Comparison of ENCODE assay signal across 1 cellular context in the genomic region with DNA sequence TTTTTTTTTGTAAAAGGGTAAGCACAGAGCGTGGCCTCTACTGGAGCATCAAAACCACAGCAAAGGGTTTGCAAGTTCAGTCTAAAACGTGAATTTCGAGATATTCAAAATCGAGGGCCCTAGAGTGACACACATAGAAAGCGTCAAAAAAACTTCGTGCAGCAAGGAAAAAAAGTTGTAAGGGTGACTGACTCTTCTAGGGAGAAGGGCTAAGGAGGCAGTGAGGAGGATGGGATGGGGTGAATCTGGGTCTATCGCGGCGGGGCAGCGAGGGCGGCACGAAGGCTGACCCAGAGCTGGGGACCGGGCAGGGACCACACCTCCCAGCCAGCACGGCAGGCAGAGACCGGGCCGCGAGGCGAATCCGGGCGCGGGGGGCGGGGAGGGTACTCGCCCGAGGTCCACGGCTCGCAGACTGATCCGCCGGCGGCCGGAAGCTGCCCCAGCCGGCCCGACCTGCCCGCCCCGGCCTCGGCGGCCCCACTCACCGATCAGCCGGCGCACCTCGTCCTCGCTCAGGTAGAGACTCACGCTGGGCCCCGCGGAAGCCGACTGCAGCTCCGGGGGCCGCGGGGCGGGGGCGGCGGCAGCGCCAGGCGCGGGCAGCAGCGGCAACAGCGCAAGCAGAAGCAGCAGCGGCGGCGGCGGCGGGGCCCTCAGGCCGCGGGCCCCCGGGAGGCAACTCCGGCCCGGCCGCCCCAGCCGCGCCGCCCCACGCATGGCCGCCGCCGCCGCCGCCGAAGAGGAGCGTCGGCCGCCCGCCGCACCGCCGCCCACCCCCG.
TF ChIP-seq lines count a peak whose summit lies in the region.

No MANE protein-coding gene starts in this region.

TF ChIP-seq in HepG2, 621 proteins besides CTCF, POLR2A, EP300 and RAD21 (continued from another document and continues in another):
- TF ChIP-seq, protein P1, sequence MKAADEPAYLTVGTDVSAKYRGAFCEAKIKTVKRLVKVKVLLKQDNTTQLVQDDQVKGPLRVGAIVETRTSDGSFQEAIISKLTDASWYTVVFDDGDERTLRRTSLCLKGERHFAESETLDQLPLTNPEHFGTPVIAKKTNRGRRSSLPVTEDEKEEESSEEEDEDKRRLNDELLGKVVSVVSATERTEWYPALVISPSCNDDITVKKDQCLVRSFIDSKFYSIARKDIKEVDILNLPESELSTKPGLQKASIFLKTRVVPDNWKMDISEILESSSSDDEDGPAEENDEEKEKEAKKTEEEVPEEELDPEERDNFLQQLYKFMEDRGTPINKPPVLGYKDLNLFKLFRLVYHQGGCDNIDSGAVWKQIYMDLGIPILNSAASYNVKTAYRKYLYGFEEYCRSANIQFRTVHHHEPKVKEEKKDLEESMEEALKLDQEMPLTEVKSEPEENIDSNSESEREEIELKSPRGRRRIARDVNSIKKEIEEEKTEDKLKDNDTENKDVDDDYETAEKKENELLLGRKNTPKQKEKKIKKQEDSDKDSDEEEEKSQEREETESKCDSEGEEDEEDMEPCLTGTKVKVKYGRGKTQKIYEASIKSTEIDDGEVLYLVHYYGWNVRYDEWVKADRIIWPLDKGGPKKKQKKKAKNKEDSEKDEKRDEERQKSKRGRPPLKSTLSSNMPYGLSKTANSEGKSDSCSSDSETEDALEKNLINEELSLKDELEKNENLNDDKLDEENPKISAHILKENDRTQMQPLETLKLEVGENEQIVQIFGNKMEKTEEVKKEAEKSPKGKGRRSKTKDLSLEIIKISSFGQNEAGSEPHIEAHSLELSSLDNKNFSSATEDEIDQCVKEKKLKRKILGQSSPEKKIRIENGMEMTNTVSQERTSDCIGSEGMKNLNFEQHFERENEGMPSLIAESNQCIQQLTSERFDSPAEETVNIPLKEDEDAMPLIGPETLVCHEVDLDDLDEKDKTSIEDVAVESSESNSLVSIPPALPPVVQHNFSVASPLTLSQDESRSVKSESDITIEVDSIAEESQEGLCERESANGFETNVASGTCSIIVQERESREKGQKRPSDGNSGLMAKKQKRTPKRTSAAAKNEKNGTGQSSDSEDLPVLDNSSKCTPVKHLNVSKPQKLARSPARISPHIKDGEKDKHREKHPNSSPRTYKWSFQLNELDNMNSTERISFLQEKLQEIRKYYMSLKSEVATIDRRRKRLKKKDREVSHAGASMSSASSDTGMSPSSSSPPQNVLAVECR (CRISPR knock-in tag; IDR thresholded peaks at IDR 0.05; ENCODE audit: borderline replicate concordance), result peak; percentile 53
- TF ChIP-seq ZNF75D (CRISPR knock-in tag; IDR thresholded peaks at IDR 0.05; ENCODE audit: borderline replicate concordance) (no peak), ZNF232 (CRISPR knock-in tag; IDR thresholded peaks at IDR 0.05; ENCODE audit: borderline replicate concordance) (0 out of 2 replicates have a peak, but pooled peaks have one; percentile 26), SRY (CRISPR knock-in tag; IDR thresholded peaks at IDR 0.05) (peak; percentile 16; the same call in 1 of the 2 replicates), ZNF121 (CRISPR knock-in tag; IDR thresholded peaks at IDR 0.05) (peak; percentile 20; the same call in 1 of the 2 replicates), GABPA (IDR thresholded peaks at IDR 0.05; ENCODE audit: low read depth, low read length) (peak; percentile 39; the same call in 1 of the 2 replicates), GABPA (CRISPR knock-in tag; IDR thresholded peaks at IDR 0.05; ENCODE audit: low read depth) (no peak), PAX8 (CRISPR knock-in tag; IDR thresholded peaks at IDR 0.05; ENCODE audit: borderline replicate concordance) (0 out of 2 replicates have a peak, but pooled peaks have one; percentile 24), CHD4 (IDR thresholded peaks at IDR 0.05; ENCODE audit: borderline replicate concordance, low read length) (no peak), YY1 (IDR thresholded peaks at IDR 0.05; ENCODE audit: insufficient read depth, insufficient replicate concordance, low read depth, low read length) (peak; percentile 27), SYNCRIP (IDR thresholded peaks at IDR 0.05; ENCODE audit: insufficient read depth, low read depth, low read length) (no peak), HCFC1 (IDR thresholded peaks at IDR 0.05; ENCODE audit: low read depth, low read length) (no peak), RXRA (CRISPR knock-in tag; IDR thresholded peaks at IDR 0.05) (no peak), HDAC2 (CRISPR knock-in tag; IDR thresholded peaks at IDR 0.05) (0 out of 2 replicates have a peak, but pooled peaks have one; percentile 32), ZSCAN22 (CRISPR knock-in tag; IDR thresholded peaks at IDR 0.05) (no peak)
- TF ChIP-seq, protein P2, sequence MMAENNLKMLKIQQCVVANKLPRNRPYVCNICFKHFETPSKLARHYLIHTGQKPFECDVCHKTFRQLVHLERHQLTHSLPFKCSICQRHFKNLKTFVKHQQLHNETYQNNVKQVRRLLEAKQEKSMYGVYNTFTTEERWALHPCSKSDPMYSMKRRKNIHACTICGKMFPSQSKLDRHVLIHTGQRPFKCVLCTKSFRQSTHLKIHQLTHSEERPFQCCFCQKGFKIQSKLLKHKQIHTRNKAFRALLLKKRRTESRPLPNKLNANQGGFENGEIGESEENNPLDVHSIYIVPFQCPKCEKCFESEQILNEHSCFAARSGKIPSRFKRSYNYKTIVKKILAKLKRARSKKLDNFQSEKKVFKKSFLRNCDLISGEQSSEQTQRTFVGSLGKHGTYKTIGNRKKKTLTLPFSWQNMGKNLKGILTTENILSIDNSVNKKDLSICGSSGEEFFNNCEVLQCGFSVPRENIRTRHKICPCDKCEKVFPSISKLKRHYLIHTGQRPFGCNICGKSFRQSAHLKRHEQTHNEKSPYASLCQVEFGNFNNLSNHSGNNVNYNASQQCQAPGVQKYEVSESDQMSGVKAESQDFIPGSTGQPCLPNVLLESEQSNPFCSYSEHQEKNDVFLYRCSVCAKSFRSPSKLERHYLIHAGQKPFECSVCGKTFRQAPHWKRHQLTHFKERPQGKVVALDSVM (CRISPR knock-in tag; IDR thresholded peaks at IDR 0.05), result peak; percentile 26; the same call in 1 of the 2 replicates
- TF ChIP-seq, protein P3, sequence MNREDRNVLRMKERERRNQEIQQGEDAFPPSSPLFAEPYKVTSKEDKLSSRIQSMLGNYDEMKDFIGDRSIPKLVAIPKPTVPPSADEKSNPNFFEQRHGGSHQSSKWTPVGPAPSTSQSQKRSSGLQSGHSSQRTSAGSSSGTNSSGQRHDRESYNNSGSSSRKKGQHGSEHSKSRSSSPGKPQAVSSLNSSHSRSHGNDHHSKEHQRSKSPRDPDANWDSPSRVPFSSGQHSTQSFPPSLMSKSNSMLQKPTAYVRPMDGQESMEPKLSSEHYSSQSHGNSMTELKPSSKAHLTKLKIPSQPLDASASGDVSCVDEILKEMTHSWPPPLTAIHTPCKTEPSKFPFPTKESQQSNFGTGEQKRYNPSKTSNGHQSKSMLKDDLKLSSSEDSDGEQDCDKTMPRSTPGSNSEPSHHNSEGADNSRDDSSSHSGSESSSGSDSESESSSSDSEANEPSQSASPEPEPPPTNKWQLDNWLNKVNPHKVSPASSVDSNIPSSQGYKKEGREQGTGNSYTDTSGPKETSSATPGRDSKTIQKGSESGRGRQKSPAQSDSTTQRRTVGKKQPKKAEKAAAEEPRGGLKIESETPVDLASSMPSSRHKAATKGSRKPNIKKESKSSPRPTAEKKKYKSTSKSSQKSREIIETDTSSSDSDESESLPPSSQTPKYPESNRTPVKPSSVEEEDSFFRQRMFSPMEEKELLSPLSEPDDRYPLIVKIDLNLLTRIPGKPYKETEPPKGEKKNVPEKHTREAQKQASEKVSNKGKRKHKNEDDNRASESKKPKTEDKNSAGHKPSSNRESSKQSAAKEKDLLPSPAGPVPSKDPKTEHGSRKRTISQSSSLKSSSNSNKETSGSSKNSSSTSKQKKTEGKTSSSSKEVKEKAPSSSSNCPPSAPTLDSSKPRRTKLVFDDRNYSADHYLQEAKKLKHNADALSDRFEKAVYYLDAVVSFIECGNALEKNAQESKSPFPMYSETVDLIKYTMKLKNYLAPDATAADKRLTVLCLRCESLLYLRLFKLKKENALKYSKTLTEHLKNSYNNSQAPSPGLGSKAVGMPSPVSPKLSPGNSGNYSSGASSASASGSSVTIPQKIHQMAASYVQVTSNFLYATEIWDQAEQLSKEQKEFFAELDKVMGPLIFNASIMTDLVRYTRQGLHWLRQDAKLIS (CRISPR knock-in tag; IDR thresholded peaks at IDR 0.05), result no peak
- TF ChIP-seq, protein P4, sequence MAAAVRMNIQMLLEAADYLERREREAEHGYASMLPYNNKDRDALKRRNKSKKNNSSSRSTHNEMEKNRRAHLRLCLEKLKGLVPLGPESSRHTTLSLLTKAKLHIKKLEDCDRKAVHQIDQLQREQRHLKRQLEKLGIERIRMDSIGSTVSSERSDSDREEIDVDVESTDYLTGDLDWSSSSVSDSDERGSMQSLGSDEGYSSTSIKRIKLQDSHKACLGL (CRISPR knock-in tag; IDR thresholded peaks at IDR 0.05), result 0 out of 2 replicates have a peak, but pooled peaks have one; percentile 55
- TF ChIP-seq, protein P5, sequence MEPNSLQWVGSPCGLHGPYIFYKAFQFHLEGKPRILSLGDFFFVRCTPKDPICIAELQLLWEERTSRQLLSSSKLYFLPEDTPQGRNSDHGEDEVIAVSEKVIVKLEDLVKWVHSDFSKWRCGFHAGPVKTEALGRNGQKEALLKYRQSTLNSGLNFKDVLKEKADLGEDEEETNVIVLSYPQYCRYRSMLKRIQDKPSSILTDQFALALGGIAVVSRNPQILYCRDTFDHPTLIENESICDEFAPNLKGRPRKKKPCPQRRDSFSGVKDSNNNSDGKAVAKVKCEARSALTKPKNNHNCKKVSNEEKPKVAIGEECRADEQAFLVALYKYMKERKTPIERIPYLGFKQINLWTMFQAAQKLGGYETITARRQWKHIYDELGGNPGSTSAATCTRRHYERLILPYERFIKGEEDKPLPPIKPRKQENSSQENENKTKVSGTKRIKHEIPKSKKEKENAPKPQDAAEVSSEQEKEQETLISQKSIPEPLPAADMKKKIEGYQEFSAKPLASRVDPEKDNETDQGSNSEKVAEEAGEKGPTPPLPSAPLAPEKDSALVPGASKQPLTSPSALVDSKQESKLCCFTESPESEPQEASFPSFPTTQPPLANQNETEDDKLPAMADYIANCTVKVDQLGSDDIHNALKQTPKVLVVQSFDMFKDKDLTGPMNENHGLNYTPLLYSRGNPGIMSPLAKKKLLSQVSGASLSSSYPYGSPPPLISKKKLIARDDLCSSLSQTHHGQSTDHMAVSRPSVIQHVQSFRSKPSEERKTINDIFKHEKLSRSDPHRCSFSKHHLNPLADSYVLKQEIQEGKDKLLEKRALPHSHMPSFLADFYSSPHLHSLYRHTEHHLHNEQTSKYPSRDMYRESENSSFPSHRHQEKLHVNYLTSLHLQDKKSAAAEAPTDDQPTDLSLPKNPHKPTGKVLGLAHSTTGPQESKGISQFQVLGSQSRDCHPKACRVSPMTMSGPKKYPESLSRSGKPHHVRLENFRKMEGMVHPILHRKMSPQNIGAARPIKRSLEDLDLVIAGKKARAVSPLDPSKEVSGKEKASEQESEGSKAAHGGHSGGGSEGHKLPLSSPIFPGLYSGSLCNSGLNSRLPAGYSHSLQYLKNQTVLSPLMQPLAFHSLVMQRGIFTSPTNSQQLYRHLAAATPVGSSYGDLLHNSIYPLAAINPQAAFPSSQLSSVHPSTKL (CRISPR knock-in tag; IDR thresholded peaks at IDR 0.05), result 0 out of 2 replicates have a peak, but pooled peaks have one; percentile 29
- TF ChIP-seq, protein P6, sequence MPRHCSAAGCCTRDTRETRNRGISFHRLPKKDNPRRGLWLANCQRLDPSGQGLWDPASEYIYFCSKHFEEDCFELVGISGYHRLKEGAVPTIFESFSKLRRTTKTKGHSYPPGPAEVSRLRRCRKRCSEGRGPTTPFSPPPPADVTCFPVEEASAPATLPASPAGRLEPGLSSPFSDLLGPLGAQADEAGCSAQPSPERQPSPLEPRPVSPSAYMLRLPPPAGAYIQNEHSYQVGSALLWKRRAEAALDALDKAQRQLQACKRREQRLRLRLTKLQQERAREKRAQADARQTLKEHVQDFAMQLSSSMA (CRISPR knock-in tag; IDR thresholded peaks at IDR 0.05), result no peak
- TF ChIP-seq, protein P7, sequence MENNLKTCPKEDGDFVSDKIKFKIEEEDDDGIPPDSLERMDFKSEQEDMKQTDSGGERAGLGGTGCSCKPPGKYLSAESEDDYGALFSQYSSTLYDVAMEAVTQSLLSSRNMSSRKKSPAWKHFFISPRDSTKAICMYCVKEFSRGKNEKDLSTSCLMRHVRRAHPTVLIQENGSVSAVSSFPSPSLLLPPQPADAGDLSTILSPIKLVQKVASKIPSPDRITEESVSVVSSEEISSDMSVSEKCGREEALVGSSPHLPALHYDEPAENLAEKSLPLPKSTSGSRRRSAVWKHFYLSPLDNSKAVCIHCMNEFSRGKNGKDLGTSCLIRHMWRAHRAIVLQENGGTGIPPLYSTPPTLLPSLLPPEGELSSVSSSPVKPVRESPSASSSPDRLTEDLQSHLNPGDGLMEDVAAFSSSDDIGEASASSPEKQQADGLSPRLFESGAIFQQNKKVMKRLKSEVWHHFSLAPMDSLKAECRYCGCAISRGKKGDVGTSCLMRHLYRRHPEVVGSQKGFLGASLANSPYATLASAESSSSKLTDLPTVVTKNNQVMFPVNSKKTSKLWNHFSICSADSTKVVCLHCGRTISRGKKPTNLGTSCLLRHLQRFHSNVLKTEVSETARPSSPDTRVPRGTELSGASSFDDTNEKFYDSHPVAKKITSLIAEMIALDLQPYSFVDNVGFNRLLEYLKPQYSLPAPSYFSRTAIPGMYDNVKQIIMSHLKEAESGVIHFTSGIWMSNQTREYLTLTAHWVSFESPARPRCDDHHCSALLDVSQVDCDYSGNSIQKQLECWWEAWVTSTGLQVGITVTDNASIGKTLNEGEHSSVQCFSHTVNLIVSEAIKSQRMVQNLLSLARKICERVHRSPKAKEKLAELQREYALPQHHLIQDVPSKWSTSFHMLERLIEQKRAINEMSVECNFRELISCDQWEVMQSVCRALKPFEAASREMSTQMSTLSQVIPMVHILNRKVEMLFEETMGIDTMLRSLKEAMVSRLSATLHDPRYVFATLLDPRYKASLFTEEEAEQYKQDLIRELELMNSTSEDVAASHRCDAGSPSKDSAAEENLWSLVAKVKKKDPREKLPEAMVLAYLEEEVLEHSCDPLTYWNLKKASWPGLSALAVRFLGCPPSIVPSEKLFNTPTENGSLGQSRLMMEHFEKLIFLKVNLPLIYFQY (CRISPR knock-in tag; IDR thresholded peaks at IDR 0.05; ENCODE audit: borderline replicate concordance), result peak; percentile 83; the same call in 1 of the 2 replicates
